9 cellular contexts compared by ENCODE assay signal in genomic region chr6:60668428-60668827, GRCh38.
"Had no signal": no experiment of that assay in that cellular context is flagged by ENCODE, and none has a peak within 500 bp of the region (broad histone marks: within the 10 kb centered on the region; RNA-seq: fewer than 3 reads in every experiment).

No MANE protein-coding gene starts in this region.

- DNase-seq: H7, HFFc6, IMR-90 had no signal

- H3K4me1 ChIP-seq: HAP-1 had no signal

- H3K9me3 ChIP-seq: HAP-1 had no signal

- H3K4me3 ChIP-seq: GM23338, HAP-1, K562 had no signal

- ATAC-seq: GM23338, HCT116, HepG2, K562 had no signal

- H3K36me3 ChIP-seq: HAP-1 had no signal

- H3K27ac ChIP-seq: HL-60 had no signal
